Comparison of ENCODE assay signal across 10 cellular contexts in the genomic region with DNA sequence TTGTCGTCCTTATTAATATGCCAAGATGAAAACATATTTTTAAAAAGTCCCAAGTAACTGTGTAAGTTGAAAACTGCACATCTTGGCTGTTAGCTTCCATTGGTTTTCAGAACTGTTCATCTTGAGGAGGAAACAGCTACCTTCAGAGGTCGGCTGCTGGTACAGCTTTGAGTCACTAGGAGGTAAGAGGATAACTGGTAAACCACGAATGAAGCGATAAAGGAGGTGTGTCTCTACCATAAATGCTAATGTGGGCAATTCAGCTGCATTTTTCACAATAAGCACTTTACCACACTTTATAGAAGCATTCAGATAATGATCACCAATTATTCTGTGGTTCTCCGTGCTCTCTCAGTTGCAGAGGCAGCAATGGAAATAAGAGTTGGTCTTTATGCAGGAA.
DNase-seq lines count a peak whose midpoint lies in the region; ATAC-seq and TF ChIP-seq lines count a peak whose summit lies in the region.
"Had no signal": no experiment of that assay in that cellular context is flagged by ENCODE, and none has a peak within 500 bp of the region (broad histone marks: within the 10 kb centered on the region; RNA-seq: fewer than 3 reads in every experiment).

No MANE protein-coding gene starts in this region.

- in situ Hi-C loops in astrocyte of the cerebellum (cut with HindIII; ENCODE audit: low sequenced_read_pairs): no loop called here

- H3K4me3 ChIP-seq in astrocyte of the cerebellum (ENCODE audit: low read depth, low read length): no peak overlapping the region
- H3K4me3 ChIP-seq: gastrocnemius medialis, ovary had no signal

- peak; percentile 6 for TF ChIP-seq CTCF in astrocyte of the cerebellum (IDR thresholded peaks at IDR 0.05; ENCODE audit: low read depth, low read length, missing control alignments)

- no peak for ATAC-seq in HG02798 (IDR thresholded peaks at IDR 0.05; ENCODE audit: poor library complexity, unreplicated experiment)

- peak; percentile 17 for DNase-seq in activated CD8-positive, alpha-beta memory T cell treated with anti-CD3 and anti-CD28 coated beads, Interleukin-2, amount 50 U/mL, for 24 hours (ENCODE audit: extremely low read depth)
- DNase-seq in activated CD8-positive, alpha-beta memory T cell treated with anti-CD3 and anti-CD28 coated beads for 24 hours: no peak
- DNase-seq in NCI-H226: peak; percentile 49
- DNase-seq in astrocyte of the cerebellum (ENCODE audit: low read depth): peak; percentile 20
- DNase-seq in stimulated activated CD8-positive, alpha-beta memory T cell treated with anti-CD3 and anti-CD28 coated beads, Interleukin-4, amount 100 ng/mL, for 48 hours: peak; percentile 59
- DNase-seq in amniotic stem cell (lab: John Stamatoyannopoulos, UW): no peak
- DNase-seq in NCI-H187 (lab: John Stamatoyannopoulos, UW): no peak

Comparison
In these comparisons a context has a peak if more than half of its experiments do, and no peak if none do; other contexts are left out.
1. DNase-seq: peak in activated CD8-positive, alpha-beta memory T cell treated with anti-CD3 and anti-CD28 coated beads, Interleukin-2, amount 50 U/mL, for 24 hours (single experiment), NCI-H226 (single experiment), astrocyte of the cerebellum (single experiment) and stimulated activated CD8-positive, alpha-beta memory T cell treated with anti-CD3 and anti-CD28 coated beads, Interleukin-4, amount 100 ng/mL, for 48 hours (single experiment); none in activated CD8-positive, alpha-beta memory T cell treated with anti-CD3 and anti-CD28 coated beads for 24 hours (single experiment), amniotic stem cell (single experiment) and NCI-H187 (0 of 2).